In genomic region chr11:43579919-43580276, GRCh38 we compare ENCODE assay signal across 1 cellular context.
TF ChIP-seq lines count a peak whose summit lies in the region.

No MANE protein-coding gene starts in this region.

TF ChIP-seq in HEK293, 187 proteins besides CTCF, POLR2A, EP300 and RAD21 (continued from another document and continues in another):
- no peak for TF ChIP-seq ZNF280C (tag by site-specific recombination; IDR thresholded peaks at IDR 0.05)
- no peak for TF ChIP-seq ZNF549 (tag by site-specific recombination; IDR thresholded peaks at IDR 0.05)
- TF ChIP-seq ZSCAN4 (tag by site-specific recombination; IDR thresholded peaks at IDR 0.05): no peak
- no peak for TF ChIP-seq ZIC2 (tag by site-specific recombination; IDR thresholded peaks at IDR 0.05)
- no peak for TF ChIP-seq ZNF221 (tag by site-specific recombination; IDR thresholded peaks at IDR 0.05; ENCODE audit: borderline replicate concordance)
- no peak for TF ChIP-seq ZNF280D (tag by site-specific recombination; IDR thresholded peaks at IDR 0.05)
- no peak for TF ChIP-seq ZNF654 (tag by site-specific recombination; IDR thresholded peaks at IDR 0.05; ENCODE audit: low read depth)
- TF ChIP-seq ZNF174 (tag by site-specific recombination; IDR thresholded peaks at IDR 0.05): no peak
- TF ChIP-seq ZBTB48 (tag by site-specific recombination; IDR thresholded peaks at IDR 0.05): peak; percentile 73; the same call in 1 of the 2 replicates
- TF ChIP-seq ZBTB20 (tag by site-specific recombination; IDR thresholded peaks at IDR 0.05): no peak
- peak; percentile 33; the same call in 1 of the 2 replicates for TF ChIP-seq ZFHX2 (tag by site-specific recombination; conservative IDR thresholded peaks at IDR 0.05)
- no peak for TF ChIP-seq ZSCAN18 (tag by site-specific recombination; IDR thresholded peaks at IDR 0.05)
- no peak for TF ChIP-seq ZNF148 (tag by site-specific recombination; IDR thresholded peaks at IDR 0.05; ENCODE audit: borderline replicate concordance)
- TF ChIP-seq PATZ1 (tag by site-specific recombination; IDR thresholded peaks at IDR 0.05): peak; percentile 47
- no peak; the same call in none of the 2 replicates for TF ChIP-seq ZNF341 (tag by site-specific recombination; IDR thresholded peaks at IDR 0.05; ENCODE audit: low read depth)
- no peak for TF ChIP-seq ZNF513 (tag by site-specific recombination; IDR thresholded peaks at IDR 0.05)
- TF ChIP-seq ZNF398 (tag by site-specific recombination; IDR thresholded peaks at IDR 0.05): peak; percentile 89
- TF ChIP-seq REPIN1 (tag by site-specific recombination; IDR thresholded peaks at IDR 0.05; ENCODE audit: low read depth): no peak
- peak; percentile 58 for TF ChIP-seq SP2 (tag by site-specific recombination; IDR thresholded peaks at IDR 0.05)
- TF ChIP-seq MYNN (tag by site-specific recombination; IDR thresholded peaks at IDR 0.05; ENCODE audit: borderline replicate concordance): no peak
- no peak for TF ChIP-seq ZNF239 (tag by site-specific recombination; IDR thresholded peaks at IDR 0.05)
- no peak for TF ChIP-seq ZNF514 (tag by site-specific recombination; IDR thresholded peaks at IDR 0.05)
- no peak for TF ChIP-seq ZNF561 (tag by site-specific recombination; IDR thresholded peaks at IDR 0.05; ENCODE audit: borderline replicate concordance)
- TF ChIP-seq ZNF585B (tag by site-specific recombination; IDR thresholded peaks at IDR 0.05): no peak
- no peak; the same call in 1 of the 2 replicates for TF ChIP-seq KLF9 (tag by site-specific recombination; IDR thresholded peaks at IDR 0.05; ENCODE audit: low read depth)
- no peak for TF ChIP-seq ZNF830 (tag by site-specific recombination; IDR thresholded peaks at IDR 0.05; ENCODE audit: low read depth)
- no peak for TF ChIP-seq PRDM2 (tag by site-specific recombination; IDR thresholded peaks at IDR 0.05; ENCODE audit: borderline replicate concordance)
- TF ChIP-seq ZNF777 (tag by site-specific recombination; IDR thresholded peaks at IDR 0.05; ENCODE audit: borderline replicate concordance): peak; percentile 66; the same call in 1 of the 2 replicates
- TF ChIP-seq GFI1B (tag by site-specific recombination; IDR thresholded peaks at IDR 0.05): no peak
